Comparison of ENCODE assay signal across 1 cellular context in genomic region chr2:190431907-190432306, GRCh38.
TF ChIP-seq lines count a peak whose summit lies in the region.

No MANE protein-coding gene starts in this region.

TF ChIP-seq in WTC11, 78 proteins besides CTCF, POLR2A, EP300 and RAD21 (continued from another document):
- TF ChIP-seq, protein P1, sequence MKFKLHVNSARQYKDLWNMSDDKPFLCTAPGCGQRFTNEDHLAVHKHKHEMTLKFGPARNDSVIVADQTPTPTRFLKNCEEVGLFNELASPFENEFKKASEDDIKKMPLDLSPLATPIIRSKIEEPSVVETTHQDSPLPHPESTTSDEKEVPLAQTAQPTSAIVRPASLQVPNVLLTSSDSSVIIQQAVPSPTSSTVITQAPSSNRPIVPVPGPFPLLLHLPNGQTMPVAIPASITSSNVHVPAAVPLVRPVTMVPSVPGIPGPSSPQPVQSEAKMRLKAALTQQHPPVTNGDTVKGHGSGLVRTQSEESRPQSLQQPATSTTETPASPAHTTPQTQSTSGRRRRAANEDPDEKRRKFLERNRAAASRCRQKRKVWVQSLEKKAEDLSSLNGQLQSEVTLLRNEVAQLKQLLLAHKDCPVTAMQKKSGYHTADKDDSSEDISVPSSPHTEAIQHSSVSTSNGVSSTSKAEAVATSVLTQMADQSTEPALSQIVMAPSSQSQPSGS (CRISPR knock-in tag; IDR thresholded peaks at IDR 0.05; ENCODE audit: borderline replicate concordance, low read depth): no peak
- TF ChIP-seq MXD4 (CRISPR knock-in tag; IDR thresholded peaks at IDR 0.05; ENCODE audit: borderline replicate concordance) (no peak), ZBTB21 (CRISPR knock-in tag; IDR thresholded peaks at IDR 0.05; ENCODE audit: borderline replicate concordance) (no peak), TP53 (CRISPR knock-in tag; IDR thresholded peaks at IDR 0.05) (no peak), NFE2L1 (CRISPR knock-in tag; IDR thresholded peaks at IDR 0.05) (no peak)
- TF ChIP-seq, protein P2, sequence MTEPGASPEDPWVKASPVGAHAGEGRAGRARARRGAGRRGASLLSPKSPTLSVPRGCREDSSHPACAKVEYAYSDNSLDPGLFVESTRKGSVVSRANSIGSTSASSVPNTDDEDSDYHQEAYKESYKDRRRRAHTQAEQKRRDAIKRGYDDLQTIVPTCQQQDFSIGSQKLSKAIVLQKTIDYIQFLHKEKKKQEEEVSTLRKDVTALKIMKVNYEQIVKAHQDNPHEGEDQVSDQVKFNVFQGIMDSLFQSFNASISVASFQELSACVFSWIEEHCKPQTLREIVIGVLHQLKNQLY (CRISPR knock-in tag; IDR thresholded peaks at IDR 0.05): no peak
